In the genomic region with DNA sequence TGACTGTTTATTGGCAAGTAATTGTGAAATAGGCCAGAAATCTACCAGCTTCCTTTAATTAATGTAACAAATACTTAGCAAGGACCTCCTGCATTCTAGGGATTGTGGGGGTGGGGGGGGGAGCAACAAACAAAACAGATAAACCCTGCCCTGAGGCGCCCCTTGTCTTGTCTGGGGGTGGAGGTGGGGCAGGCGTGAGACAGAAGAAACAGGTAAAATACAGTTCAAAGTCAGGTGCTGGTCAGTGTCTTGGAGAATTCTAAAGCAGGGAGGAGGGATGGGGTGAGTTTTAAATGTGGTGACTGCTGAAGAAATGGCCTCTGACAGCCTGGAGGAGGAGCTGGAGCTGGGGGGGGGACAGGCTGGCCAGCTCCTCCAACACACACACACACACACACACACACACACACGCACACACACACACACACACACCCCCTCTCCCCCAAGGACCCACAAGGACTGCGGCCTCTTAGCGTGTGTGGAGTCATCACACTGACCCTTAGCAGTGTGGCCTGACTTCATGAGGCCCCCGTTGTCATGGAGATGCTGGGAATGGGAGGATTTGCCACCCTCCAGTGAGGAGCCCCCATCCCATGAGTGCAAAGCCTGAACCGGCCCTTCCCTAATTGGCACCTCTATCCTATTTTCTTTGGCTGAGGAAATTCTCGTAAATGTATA, we compare ENCODE assay signal across 25 cellular contexts.
"Had no signal": no experiment of that assay in that cellular context is flagged by ENCODE, and none has a peak within 500 bp of the region (broad histone marks: within the 10 kb centered on the region; RNA-seq: fewer than 3 reads in every experiment).

No MANE protein-coding gene starts in this region.

- H3K36me3 ChIP-seq: left ventricle myocardium inferior, ovary, right atrium auricular region, right lobe of liver, transverse colon, upper lobe of left lung, vagina had no signal

- H3K27ac Mint-ChIP-seq: naive thymus-derived CD4-positive, alpha-beta T cell; natural killer cell treated with Interleukin-12 subunit alpha and Interleukin-12 subunit beta and Interleukin-15 and Interleukin-18, amount 100 ng/mL, for 72 hours; progenitor cell of endocrine pancreas; stimulated activated memory B cell treated with anti-CD40 and anti-IgM and Interleukin-4, amounts not matched to agents 10 μg/mL and 1 μg/mL and 100 μg/mL, for 72 hours; stimulated activated naive CD8-positive, alpha-beta T cell treated with anti-CD3 and anti-CD28 coated beads, Interleukin-15, amount 100 ng/mL, for 72 hours had no signal

- DNase-seq: islet precursor cell; left ventricle myocardium inferior; midbrain; mucosa of descending colon; naive thymus-derived CD4-positive, alpha-beta T cell; ovary; right lobe of liver; stimulated activated CD4-positive, alpha-beta T cell treated with anti-CD3 and anti-CD28 coated beads, Interleukin-1b, Interleukin-23, amount 100 ng/mL, for 48 hours; stimulated activated CD4-positive, alpha-beta T cell treated with anti-CD3 and anti-CD28 coated beads, Interleukin-2, amount 100 ng/mL, for 48 hours; stimulated activated CD4-positive, alpha-beta T cell treated with anti-CD3 and anti-CD28 coated beads, Interleukin-4, amount 100 ng/mL, for 4 hours; stimulated activated CD8-positive, alpha-beta memory T cell treated with anti-CD3 and anti-CD28 coated beads, Interleukin-4, amount 100 ng/mL, for 48 hours; stimulated activated naive CD4-positive, alpha-beta T cell treated with Interleukin-2 at 50 U/mL for 16 hours; stimulated activated naive CD8-positive, alpha-beta T cell treated with anti-CD3 and anti-CD28 coated beads, Interleukin-15, amount 100 ng/mL, for 72 hours; substantia nigra; transverse colon; upper lobe of left lung had no signal

- H2AFZ ChIP-seq: hepatocyte had no signal

- H3K79me2 ChIP-seq: hepatocyte had no signal

- H3K4me3 Mint-ChIP-seq: naive thymus-derived CD4-positive, alpha-beta T cell; natural killer cell treated with Interleukin-12 subunit alpha and Interleukin-12 subunit beta and Interleukin-15 and Interleukin-18, amount 100 ng/mL, for 72 hours; neural crest cell; stimulated activated memory B cell treated with anti-CD40 and anti-IgM and Interleukin-4, amounts not matched to agents 10 μg/mL and 1 μg/mL and 100 μg/mL, for 72 hours; stimulated activated naive CD8-positive, alpha-beta T cell treated with anti-CD3 and anti-CD28 coated beads, Interleukin-15, amount 100 ng/mL, for 72 hours had no signal

- H3K27me3 ChIP-seq: hepatocyte, ovary, right atrium auricular region, right lobe of liver, transverse colon, upper lobe of left lung, vagina had no signal

- H3K4me1 ChIP-seq: left ventricle myocardium inferior, right atrium auricular region, right lobe of liver, transverse colon, upper lobe of left lung had no signal

- H3K27me3 Mint-ChIP-seq: naive thymus-derived CD4-positive, alpha-beta T cell; natural killer cell treated with Interleukin-12 subunit alpha and Interleukin-12 subunit beta and Interleukin-15 and Interleukin-18, amount 100 ng/mL, for 72 hours; stimulated activated memory B cell treated with anti-CD40 and anti-IgM and Interleukin-4, amounts not matched to agents 10 μg/mL and 1 μg/mL and 100 μg/mL, for 72 hours; stimulated activated naive CD8-positive, alpha-beta T cell treated with anti-CD3 and anti-CD28 coated beads, Interleukin-15, amount 100 ng/mL, for 72 hours had no signal

- H3K27ac ChIP-seq: hepatocyte, left ventricle myocardium inferior, ovary, right atrium auricular region, right lobe of liver, transverse colon, upper lobe of left lung, vagina had no signal

- H3K36me3 Mint-ChIP-seq: natural killer cell treated with Interleukin-12 subunit alpha and Interleukin-12 subunit beta and Interleukin-15 and Interleukin-18, amount 100 ng/mL, for 72 hours had no signal

- H3K9me3 Mint-ChIP-seq: natural killer cell treated with Interleukin-12 subunit alpha and Interleukin-12 subunit beta and Interleukin-15 and Interleukin-18, amount 100 ng/mL, for 72 hours; neural crest cell had no signal

- H3K4me2 ChIP-seq: hepatocyte, smooth muscle cell had no signal

- H3K4me3 ChIP-seq: hepatocyte, left ventricle myocardium inferior, lung, mucosa of descending colon, ovary, right atrium auricular region, right lobe of liver, smooth muscle cell, transverse colon, upper lobe of left lung, vagina had no signal

- H3K4me1 Mint-ChIP-seq: stimulated activated memory B cell treated with anti-CD40 and anti-IgM and Interleukin-4, amounts not matched to agents 10 μg/mL and 1 μg/mL and 100 μg/mL, for 72 hours; stimulated activated naive CD8-positive, alpha-beta T cell treated with anti-CD3 and anti-CD28 coated beads, Interleukin-15, amount 100 ng/mL, for 72 hours had no signal

- H3K9me3 ChIP-seq: left ventricle myocardium inferior, mucosa of descending colon, ovary, right atrium auricular region, right lobe of liver, transverse colon, upper lobe of left lung, vagina had no signal

- ATAC-seq: mucosa of descending colon; naive thymus-derived CD4-positive, alpha-beta T cell; natural killer cell treated with Interleukin-12 subunit alpha and Interleukin-12 subunit beta and Interleukin-15 and Interleukin-18, amount 100 ng/mL, for 72 hours; stimulated activated memory B cell treated with anti-CD40 and anti-IgM and Interleukin-4, amounts not matched to agents 10 μg/mL and 1 μg/mL and 100 μg/mL, for 72 hours; stimulated activated naive CD8-positive, alpha-beta T cell treated with anti-CD3 and anti-CD28 coated beads, Interleukin-15, amount 100 ng/mL, for 72 hours had no signal
